Comparison of ENCODE assay signal across 1 cellular context in genomic region chr17:72562628-72563188, GRCh38.
TF ChIP-seq lines count a peak whose summit lies in the region.

No MANE protein-coding gene starts in this region.

TF ChIP-seq in HepG2, 621 proteins besides CTCF, POLR2A, EP300 and RAD21 (continued from another document):
- TF ChIP-seq RBM22 (optimal IDR thresholded peaks at IDR 0.05; ENCODE audit: low read length) (peak; percentile 84), NRL (CRISPR knock-in tag; IDR thresholded peaks at IDR 0.05; ENCODE audit: borderline replicate concordance) (no peak)
TF ChIP-seq in HepG2: peak in this region for 1.
